In the genomic region with DNA sequence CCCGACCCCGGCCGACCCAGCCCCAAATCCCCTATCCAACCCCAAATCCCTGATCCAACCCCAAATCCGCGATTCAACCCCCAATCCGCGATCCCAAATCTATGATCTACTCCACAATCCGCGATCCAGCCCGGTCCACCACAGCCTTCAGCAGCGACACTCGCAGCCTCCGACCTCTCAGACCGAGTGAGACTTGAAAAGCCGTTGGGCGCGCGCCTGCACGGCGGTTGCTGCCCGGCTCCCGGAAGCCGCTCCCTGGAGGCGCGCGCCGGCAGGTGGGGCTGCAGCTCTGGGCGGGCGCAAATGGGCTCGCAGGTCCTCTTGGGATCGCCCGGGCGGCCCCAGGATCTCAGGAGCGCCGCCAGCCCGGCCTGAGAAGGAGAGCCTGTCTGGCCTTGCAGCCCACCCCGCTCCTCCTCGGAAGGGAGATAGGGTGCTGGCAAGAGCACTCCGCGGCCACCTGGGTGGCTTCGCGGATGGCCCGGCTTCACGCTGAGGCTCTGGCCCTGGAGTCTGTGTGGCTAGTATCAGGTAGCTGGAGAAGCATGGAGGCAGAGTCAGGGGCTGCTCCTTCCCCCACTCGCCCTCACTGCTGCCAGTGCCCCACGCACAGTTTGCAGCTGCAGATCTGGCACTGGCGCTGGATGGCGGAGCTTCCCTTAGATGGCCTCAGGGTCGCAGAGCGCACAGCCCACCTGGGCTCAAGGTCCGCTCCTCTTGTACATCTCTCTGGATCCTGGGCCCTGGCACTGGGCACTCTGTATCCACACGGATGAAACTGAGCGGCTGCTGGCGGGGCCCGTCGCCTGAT, we compare ENCODE assay signal across 8 cellular contexts.
DNase-seq lines count a peak whose midpoint lies in the region; ATAC-seq, FAIRE-seq and TF ChIP-seq lines count a peak whose summit lies in the region.
"Not testable (repeated sequence)": the region's sequence is repeated elsewhere in the genome, so short reads cannot be mapped to it uniquely, and the experiment has no call there.

No MANE protein-coding gene starts in this region.

- H3K36me3 ChIP-seq in bronchial epithelial cell (ENCODE audit: control insufficient read depth, insufficient read depth, low read length); heart left ventricle; small intestine (ENCODE audit: control insufficient read depth in 2 of 2, insufficient read depth in 2 of 2, low read length in 2 of 2): not testable (repeated sequence)

- CTCF ChIA-PET in activated CD4-positive, alpha-beta memory T cell treated with anti-CD3 and anti-CD28 coated beads, Interleukin-2, amount 10 ng/mL, durations not matched to agents 7 days and 5 days (lab: Charles Lee), result interaction anchor here (1.7 kb wide), 1 partner anchor 10 kb away, joined by 3 read pairs; no protein-coding TSS in a partner anchor

- not testable (repeated sequence) for H3K36me3 Mint-ChIP-seq in activated CD4-positive, alpha-beta memory T cell treated with anti-CD3 and anti-CD28 coated beads, Interleukin-2, amount 10 ng/mL, durations not matched to agents 7 days and 5 days (ENCODE audit: low read depth)

- H3K9me3 ChIP-seq in heart left ventricle; small intestine (ENCODE audit: control insufficient read depth, low read depth): not testable (repeated sequence)

- TF ChIP-seq CTCF in bronchial epithelial cell (IDR thresholded peaks at IDR 0.05; ENCODE audit: insufficient read depth, low read length, severe bottlenecking) (peak; percentile 23), heart left ventricle (IDR thresholded peaks at IDR 0.05) (peak in 4 of 12 donors; percentile 6 to 37 (median 12))
- TF ChIP-seq CTCF in lower leg skin (IDR thresholded peaks at IDR 0.05), result not testable (repeated sequence)

- not testable (repeated sequence) for ATAC-seq in heart left ventricle

- H3K4me1 ChIP-seq in heart left ventricle; small intestine (ENCODE audit: control insufficient read depth in 2 of 2, insufficient read depth in 1 of 2, low read depth in 1 of 2, low read length in 1 of 2): not testable (repeated sequence)

- peak overlapping the region; percentile 68 for H3K27ac Mint-ChIP-seq in activated CD4-positive, alpha-beta memory T cell treated with anti-CD3 and anti-CD28 coated beads, Interleukin-2, amount 10 ng/mL, durations not matched to agents 7 days and 5 days

- H3K4me1 Mint-ChIP-seq in activated CD4-positive, alpha-beta memory T cell treated with anti-CD3 and anti-CD28 coated beads, Interleukin-2, amount 10 ng/mL, durations not matched to agents 7 days and 5 days, result not testable (repeated sequence)

- not testable (repeated sequence) for H3K27me3 ChIP-seq in bronchial epithelial cell (ENCODE audit: control insufficient read depth, insufficient read depth, low read length); heart left ventricle; small intestine (ENCODE audit: control insufficient read depth in 2 of 2, insufficient read depth in 2 of 2, low read length in 2 of 2)

- not testable (repeated sequence) for TF ChIP-seq POLR2A in heart left ventricle (IDR thresholded peaks at IDR 0.05); lower leg skin (IDR thresholded peaks at IDR 0.05)

- not testable (repeated sequence) for FAIRE-seq in RCC 7860 (lab: Jason Lieb, UNC); bronchial epithelial cell (lab: Jason Lieb, UNC); small intestine (lab: Jason Lieb, UNC)

- H3K27ac ChIP-seq in heart left ventricle, result peak overlapping the region in 1 of 12 donors; percentile 14
- peak overlapping the region; percentile 55 to 58 for H3K27ac ChIP-seq in small intestine (ENCODE audit: low read depth in 1 of 2, low read length in 1 of 2)

- intact Hi-C loops in heart left ventricle (cut with DNase I); lower leg skin (cut with DNase I; ENCODE audit: low total_unique reads): not testable (repeated sequence)

- DNase-seq in Ammon's horn (ENCODE audit: low spot score), result peak; percentile 4
- peak; percentile 28 for DNase-seq in Jurkat, Clone E6-1 (ENCODE audit: low read depth, low spot score)
- peak; percentile 44 for DNase-seq in RCC 7860 (ENCODE audit: low spot score)
- DNase-seq in activated CD4-positive, alpha-beta memory T cell treated with anti-CD3 and anti-CD28 coated beads, Interleukin-2, amount 10 ng/mL, durations not matched to agents 7 days and 5 days, result peak; percentile 50
- peak; percentile 28 for DNase-seq in bronchial epithelial cell (ENCODE audit: low read depth)
- DNase-seq in heart left ventricle, result peak in 4 of 5 donors; percentile 39 to 80 (median 64)
- not testable (repeated sequence) for DNase-seq in lower leg skin (ENCODE audit: low spot score in 2 of 2)
- peak; percentile 84 for DNase-seq in small intestine

- H3K9me3 Mint-ChIP-seq in activated CD4-positive, alpha-beta memory T cell treated with anti-CD3 and anti-CD28 coated beads, Interleukin-2, amount 10 ng/mL, durations not matched to agents 7 days and 5 days, result not testable (repeated sequence)

- 11 to 43% (median 19%) methylated on average over 23 to 56 of the region's 56 CpGs for WGBS in heart left ventricle, 4 donors
- 16 to 23% methylated on average over 23 to 52 of the region's 56 CpGs for WGBS in lower leg skin, 2 donors
- 15 to 36% (median 22%) methylated on average over 47 to 56 of the region's 56 CpGs for WGBS in small intestine, 3 donors

- not testable (repeated sequence) for H3K27me3 Mint-ChIP-seq in activated CD4-positive, alpha-beta memory T cell treated with anti-CD3 and anti-CD28 coated beads, Interleukin-2, amount 10 ng/mL, durations not matched to agents 7 days and 5 days

- H3K4me3 ChIP-seq in Jurkat, Clone E6-1 (ENCODE audit: low read length), result peak overlapping the region; percentile 48
- H3K4me3 ChIP-seq in bronchial epithelial cell (ENCODE audit: low read depth, low read length), result peak overlapping the region; percentile 28
- H3K4me3 ChIP-seq in heart left ventricle, result peak overlapping the region in 10 of 12 donors; percentile 21 to 54 (median 42)
- H3K4me3 ChIP-seq in lower leg skin (ENCODE audit: low read depth, poor library complexity, severe bottlenecking), result peak overlapping the region; percentile 30
- H3K4me3 ChIP-seq in small intestine (ENCODE audit: low read depth in 1 of 2, low read length in 2 of 2), result peak overlapping the region; percentile 15 to 51

- H3K4me3 Mint-ChIP-seq in activated CD4-positive, alpha-beta memory T cell treated with anti-CD3 and anti-CD28 coated beads, Interleukin-2, amount 10 ng/mL, durations not matched to agents 7 days and 5 days, result peak overlapping the region; percentile 84

- POLR2A ChIA-PET in activated CD4-positive, alpha-beta memory T cell treated with anti-CD3 and anti-CD28 coated beads, Interleukin-2, amount 10 ng/mL, durations not matched to agents 7 days and 5 days (lab: Charles Lee), result not testable (repeated sequence)
